Comparison of ENCODE assay signal across 8 cellular contexts in genomic region chr15:90560229-90560771, GRCh38. TPM values are rescaled to one million over a fixed set of nuclear protein-coding genes. Genes with fewer than 3 reads are reported as not detected.
A peak's percentile ranks its signal among the peaks of the same experiment; 100 is the strongest.
DNase-seq lines count a peak whose midpoint lies in the region; FAIRE-seq and TF ChIP-seq lines count a peak whose summit lies in the region.

No MANE protein-coding gene starts in this region.

- H3K27ac ChIP-seq in keratinocyte (ENCODE audit: control insufficient read depth, insufficient read depth, low read length): no peak overlapping the region

- dilution Hi-C loops in keratinocyte (cut with MboI; ENCODE audit: extremely low pct_ligation_motif_present, low sequenced_read_pairs): no loop called here

- FAIRE-seq in keratinocyte (lab: Jason Lieb, UNC): peak; percentile 53

- in situ Hi-C loops in astrocyte of the spinal cord (cut with HindIII; ENCODE audit: low sequenced_read_pairs): no loop called here

- H3K4me3 ChIP-seq in HFF-Myc (replicated peaks; ENCODE audit: low read depth, low read length): no peak overlapping the region
- H3K4me3 ChIP-seq in astrocyte of the spinal cord (ENCODE audit: low read depth, low read length): no peak overlapping the region
- no peak overlapping the region for H3K4me3 ChIP-seq in keratinocyte (ENCODE audit: control insufficient read depth in 2 of 3, extremely low read depth in 1 of 3, insufficient read depth in 2 of 3, low read depth in 1 of 3, low read length in 3 of 3)

- H4K20me1 ChIP-seq in keratinocyte (ENCODE audit: control insufficient read depth, extremely low read depth, insufficient read depth, low read length): no peaks in the 10 kb centered on the region

- peaks cover 2% of the 10 kb centered on the region for H3K79me2 ChIP-seq in keratinocyte (ENCODE audit: control insufficient read depth, insufficient read depth, low read length)

- H3K9ac ChIP-seq in keratinocyte (ENCODE audit: control insufficient read depth, extremely low read depth, insufficient read depth, low read length): no peak overlapping the region

- H3K4me2 ChIP-seq in keratinocyte (ENCODE audit: control insufficient read depth, extremely low read depth, insufficient read depth, low read depth, low read length): peak overlapping the region; percentile 57

- H3K27me3 ChIP-seq in keratinocyte (ENCODE audit: control insufficient read depth, extremely low read depth, insufficient read depth, low read length): no peaks in the 10 kb centered on the region

- peak; percentile 86 for DNase-seq in HFF-Myc (ENCODE audit: extremely low read depth, low read depth)
- DNase-seq in astrocyte of the spinal cord (ENCODE audit: low read depth, low spot score): peak; percentile 94
- DNase-seq in keratinocyte (ENCODE audit: low read depth, low spot score): no peak
- DNase-seq in stromal cell of bone marrow (ENCODE audit: low read depth): peak; percentile 90
- no peak for DNase-seq in NCI-H524 treated with DMSO at 0.1 percent for 48 hours (lab: John Stamatoyannopoulos, UW)
- DNase-seq in NCI-H2081 treated with DMSO at 0.1 percent for 48 hours (lab: John Stamatoyannopoulos, UW): no peak
- DNase-seq in activated T-cell treated with anti-CD3 and anti-CD28 coated beads, Interleukin-2, amount 50 U/mL, for 1 hour: no peak
- no peak for DNase-seq in germinal center (ENCODE audit: low spot score)

- H3K4me1 ChIP-seq in keratinocyte (ENCODE audit: control insufficient read depth, extremely low read depth, insufficient read depth, low read length): peaks cover 11% of the 10 kb centered on the region

- no peaks in the 10 kb centered on the region for H3K9me3 ChIP-seq in keratinocyte (ENCODE audit: control insufficient read depth, low read depth, low read length)

- H3K36me3 ChIP-seq in keratinocyte (ENCODE audit: control insufficient read depth in 2 of 2, extremely low read depth in 1 of 2, insufficient read depth in 2 of 2, low read length in 2 of 2): peaks cover 0 to under 1% of the 10 kb centered on the region in 2 experiments

- TF ChIP-seq CTCF in HFF-Myc (IDR thresholded peaks at IDR 0.05; ENCODE audit: low read depth, low read length, missing control alignments) (no peak), astrocyte of the spinal cord (IDR thresholded peaks at IDR 0.05; ENCODE audit: low read depth, low read length) (no peak), keratinocyte (optimal IDR thresholded peaks at IDR 0.05 in 1 of 3, IDR thresholded peaks at IDR 0.05 in 1 of 3, conservative IDR thresholded peaks at IDR 0.05 in 1 of 3; ENCODE audit: extremely low read depth in 1 of 3, insufficient read depth in 2 of 3, low read length in 3 of 3) (no peak)

- H3K9me1 ChIP-seq in keratinocyte (ENCODE audit: control insufficient read depth, extremely low read depth, insufficient read depth, low read length): no peaks in the 10 kb centered on the region

- no peak overlapping the region for H2AFZ ChIP-seq in keratinocyte (ENCODE audit: control insufficient read depth, low read length)

RNA-seq across cellular contexts. Expression of gene CRTC3, which starts 30.6 kb away (rescaled TPM):
- 7.5 to 15.0 TPM (median 11.9 TPM) in 3 replicates for polyA plus RNA-seq in keratinocyte
- polyA plus RNA-seq in keratinocyte (2011; ENCODE audit: low read depth): 7.7 TPM
- 9.7 and 14.2 TPM in 2 replicates for polyA plus RNA-seq in keratinocyte (2011; cell fraction: cytosol; rRNA removed)
- 23.0 and 23.5 TPM in 2 replicates for polyA plus RNA-seq in keratinocyte (2011; cell fraction: nucleus; rRNA removed)
- 10.3 and 11.3 TPM in 2 replicates for polyA plus RNA-seq in keratinocyte (2012; ENCODE audit: low replicate concordance)
- polyA minus RNA-seq in keratinocyte: 14.1 to 25.6 TPM (median 21.5 TPM) in 3 replicates
- 10.7 TPM for polyA minus RNA-seq in keratinocyte (2011; cell fraction: cytosol; rRNA and poly(A)+ RNA removed)
- 14.5 and 22.0 TPM in 2 replicates for polyA minus RNA-seq in keratinocyte (2011; cell fraction: nucleus; rRNA and poly(A)+ RNA removed)

Comparison
In these comparisons a context has a peak if more than half of its experiments do, and no peak if none do; other contexts are left out.
1. DNase-seq: peak in HFF-Myc (single experiment), astrocyte of the spinal cord (single experiment) and stromal cell of bone marrow (single experiment); none in keratinocyte (single experiment), NCI-H524 treated with DMSO at 0.1 percent for 48 hours (single experiment), NCI-H2081 treated with DMSO at 0.1 percent for 48 hours (single experiment), activated T-cell treated with anti-CD3 and anti-CD28 coated beads, Interleukin-2, amount 50 U/mL, for 1 hour (single experiment) and germinal center (single experiment).